ENCODE assay signal across 18 cellular contexts in genomic region chr7:73703225-73703624, GRCh38. TPM values are rescaled to one million over a fixed set of nuclear protein-coding genes. Genes with fewer than 3 reads are reported as not detected.
DNase-seq lines count a peak whose midpoint lies in the region; ATAC-seq and TF ChIP-seq lines count a peak whose summit lies in the region.
"Had no signal": no experiment of that assay in that cellular context is flagged by ENCODE, and none has a peak within 500 bp of the region (broad histone marks: within the 10 kb centered on the region; RNA-seq: fewer than 3 reads in every experiment).

No MANE protein-coding gene starts in this region.

- no peaks in the 10 kb centered on the region for H3K79me2 ChIP-seq in GM23338 (replicated peaks; ENCODE audit: insufficient read depth)

- H3K9me3 ChIP-seq in WERI-Rb-1 (ENCODE audit: severe bottlenecking) (no peaks in the 10 kb centered on the region), iPS-20b (ENCODE audit: insufficient read depth, low read depth, low read length) (no peaks in the 10 kb centered on the region)
- H3K9me3 ChIP-seq: Caco-2, heart left ventricle, tibial artery had no signal

- H3K27me3 ChIP-seq in GM23338 (ENCODE audit: insufficient read depth) (no peaks in the 10 kb centered on the region), WERI-Rb-1 (ENCODE audit: insufficient read depth, low read depth, severe bottlenecking) (no peaks in the 10 kb centered on the region), iPS-20b (ENCODE audit: insufficient read depth, low read length) (no peaks in the 10 kb centered on the region)
- H3K27me3 ChIP-seq: heart left ventricle, tibial artery had no signal

- peak overlapping the region; percentile 49; the same call in 1 of the 2 replicates for H3K9ac ChIP-seq in iPS-20b (ENCODE audit: low read depth, low read length)

- no peak overlapping the region for H3K27ac ChIP-seq in GM23338 (ENCODE audit: low read depth)
- peak overlapping the region; percentile 40; the same call in 1 of the 2 replicates for H3K27ac ChIP-seq in WERI-Rb-1
- H3K27ac ChIP-seq in iPS-20b (ENCODE audit: low read length) = no peak overlapping the region

- H3K4me3 Mint-ChIP-seq in GM23338 (peak overlapping the region; percentile 63), type B pancreatic cell (no peak overlapping the region)
- H3K4me3 Mint-ChIP-seq: activated CD8-positive, alpha-beta T cell treated with anti-CD3 and anti-CD28 coated beads, Interleukin-2, amount 10 ng/mL, durations not matched to agents 7 days and 5 days; activated T-cell treated with anti-CD3 and anti-CD28 coated beads, Interleukin-2, amount 50 U/mL, for 4 hours; natural killer cell had no signal

- no peaks in the 10 kb centered on the region for H3K9me2 ChIP-seq in GM23338 (ENCODE audit: insufficient read depth)

- no peak overlapping the region for H3K27ac Mint-ChIP-seq in GM23338
- H3K27ac Mint-ChIP-seq in type B pancreatic cell = peak overlapping the region; percentile 39
- H3K27ac Mint-ChIP-seq: activated CD8-positive, alpha-beta T cell treated with anti-CD3 and anti-CD28 coated beads, Interleukin-2, amount 10 ng/mL, durations not matched to agents 7 days and 5 days; natural killer cell; progenitor cell of endocrine pancreas had no signal

- no peaks in the 10 kb centered on the region for H4K20me1 ChIP-seq in GM23338 (replicated peaks; ENCODE audit: insufficient read depth)

- peaks cover 33% of the 10 kb centered on the region for H3K4me1 Mint-ChIP-seq in GM23338
- H3K4me1 Mint-ChIP-seq in type B pancreatic cell (ENCODE audit: unreplicated experiment) = peaks cover 10% of the 10 kb centered on the region

- H3K4me1 ChIP-seq in GM23338 (ENCODE audit: insufficient read depth) (peaks cover 15% of the 10 kb centered on the region), iPS-20b (ENCODE audit: insufficient read depth, low read length) (peaks cover 7% of the 10 kb centered on the region; the same call in 1 of the 2 replicates)

- no peak overlapping the region for H2AFZ ChIP-seq in GM23338

- DNase-seq in GM23338 (ENCODE audit: low spot score) (no peak), WERI-Rb-1 (no peak), type B pancreatic cell (ENCODE audit: extremely low spot score, unreplicated experiment) (no peak), GM19240 (ENCODE audit: insufficient read length, low spot score) (no peak)
- no peak for DNase-seq in stimulated activated CD4-positive, alpha-beta T cell treated with anti-CD3 and anti-CD28 coated beads, Interleukin-2, amount 100 ng/mL, for 24 hours
- DNase-seq: activated T-cell treated with anti-CD3 and anti-CD28 coated beads, Interleukin-2, amount 50 U/mL, for 4 hours; AML-193; Caco-2; EL; kidney; natural killer cell; NCI-H1436; tibial artery had no signal

- H3K4me3 ChIP-seq in GM23338 (peak overlapping the region; percentile 54), WERI-Rb-1 (ENCODE audit: low read depth, low read length) (no peak overlapping the region), iPS-20b (ENCODE audit: low read length) (peak overlapping the region; percentile 70; the same call in 1 of the 2 replicates)

- H3K27me3 Mint-ChIP-seq in GM23338 (ENCODE audit: insufficient read depth, low read depth, poor library complexity) (peaks cover 23% of the 10 kb centered on the region), type B pancreatic cell (no peaks in the 10 kb centered on the region)
- H3K27me3 Mint-ChIP-seq: progenitor cell of endocrine pancreas had no signal

- H3K36me3 Mint-ChIP-seq in GM23338 (ENCODE audit: low read depth) (peaks cover 18% of the 10 kb centered on the region), type B pancreatic cell (peaks cover 9% of the 10 kb centered on the region)
- H3K36me3 Mint-ChIP-seq: natural killer cell had no signal

- no peak for TF ChIP-seq CTCF in GM23338 (conservative IDR thresholded peaks at IDR 0.05; ENCODE audit: low read depth in 2 of 2)
- TF ChIP-seq CTCF in WERI-Rb-1 (IDR thresholded peaks at IDR 0.05; ENCODE audit: low read depth, low read length) = no peak
- no peak for TF ChIP-seq CTCF in type B pancreatic cell (conservative IDR thresholded peaks at IDR 0.05)

- ATAC-seq in GM23338 (peak; percentile 2; the same call in 2 of the 3 replicates), HG03354 (IDR thresholded peaks at IDR 0.05; ENCODE audit: poor library complexity, severe bottlenecking, unreplicated experiment) (no peak)

- no peaks in the 10 kb centered on the region; the same call in 2 of the 3 replicates for H3K9me3 Mint-ChIP-seq in GM23338
- H3K9me3 Mint-ChIP-seq in type B pancreatic cell = no peaks in the 10 kb centered on the region
- H3K9me3 Mint-ChIP-seq: activated T-cell treated with anti-CD3 and anti-CD28 coated beads, Interleukin-2, amount 50 U/mL, for 4 hours; natural killer cell had no signal

- H3K4me2 ChIP-seq in GM23338 = peak overlapping the region; percentile 85

- H3F3A ChIP-seq in GM23338 (replicated peaks; ENCODE audit: low read depth) = 0 out of 2 replicates have a peak, but pooled peaks cover 8% of the 10 kb centered on the region

- peaks cover 7% of the 10 kb centered on the region for H3K36me3 ChIP-seq in GM23338 (ENCODE audit: insufficient read depth)
- peaks cover 54% of the 10 kb centered on the region for H3K36me3 ChIP-seq in WERI-Rb-1
- peaks cover 18% of the 10 kb centered on the region for H3K36me3 ChIP-seq in iPS-20b (ENCODE audit: insufficient read depth, low read depth, low read length)

TF ChIP-seq in GM23338, 12 proteins besides CTCF, POLR2A, EP300 and RAD21 (continues in another document):
- no peak for TF ChIP-seq NANOG (IDR thresholded peaks at IDR 0.05; ENCODE audit: borderline replicate concordance)
- TF ChIP-seq EZH2 (IDR thresholded peaks at IDR 0.05; ENCODE audit: low read depth, unreplicated experiment) = no peak
- no peak for TF ChIP-seq STAT1 (IDR thresholded peaks at IDR 0.05; ENCODE audit: unreplicated experiment)
- TF ChIP-seq POLR2AphosphoS5 (IDR thresholded peaks at IDR 0.05; ENCODE audit: low read depth) = no peak
- TF ChIP-seq CREB1 (CRISPR knock-in tag; IDR thresholded peaks at IDR 0.05; ENCODE audit: low read depth) = no peak
- no peak for TF ChIP-seq REST (IDR thresholded peaks at IDR 0.05; ENCODE audit: unreplicated experiment)
- no peak for TF ChIP-seq ZNF331 (CRISPR knock-in tag; IDR thresholded peaks at IDR 0.05; ENCODE audit: low read depth)

RNA-seq across cellular contexts. Expression of gene STX1A, which starts 16.2 kb away (rescaled TPM):
- total RNA-seq in GM23338 (2014; rRNA removed; shearing (Covaris generic)) = 9.4 and 19.8 TPM in 2 replicates
- 9.1 and 11.7 TPM in 2 replicates for polyA plus RNA-seq in GM23338 (2016; fragmentation: Nextera tagmentation; extraction: Ambion mirVana)
- 27.3 and 35.1 TPM in 2 replicates for total RNA-seq in type B pancreatic cell (ENCODE audit: low replicate concordance)

RNA-seq across cellular contexts. Expression of gene BUD23, which starts 19.8 kb away (rescaled TPM):
- total RNA-seq in GM23338 (2014; rRNA removed; shearing (Covaris generic)) = 57.2 and 62.1 TPM in 2 replicates
- 117 and 129 TPM in 2 replicates for polyA plus RNA-seq in GM23338 (2016; fragmentation: Nextera tagmentation; extraction: Ambion mirVana)
- 65.8 and 68.4 TPM in 2 replicates for total RNA-seq in type B pancreatic cell (ENCODE audit: low replicate concordance)

RNA-seq across cellular contexts. Expression of gene DNAJC30, which starts 20.0 kb away (rescaled TPM):
- 1.3 and 2.8 TPM in 2 replicates for total RNA-seq in GM23338 (2014; rRNA removed; shearing (Covaris generic))
- polyA plus RNA-seq in GM23338 (2016; fragmentation: Nextera tagmentation; extraction: Ambion mirVana) = 5.2 and 5.6 TPM in 2 replicates
- 14.7 and 15.0 TPM in 2 replicates for total RNA-seq in type B pancreatic cell (ENCODE audit: low replicate concordance)

RNA-seq across cellular contexts. Expression of gene ABHD11, which starts 35.4 kb away (rescaled TPM):
- 16.3 and 24.6 TPM in 2 replicates for total RNA-seq in GM23338 (2014; rRNA removed; shearing (Covaris generic))
- polyA plus RNA-seq in GM23338 (2016; fragmentation: Nextera tagmentation; extraction: Ambion mirVana) = 18.0 and 18.7 TPM in 2 replicates
- total RNA-seq in type B pancreatic cell (ENCODE audit: low replicate concordance) = 43.9 and 104 TPM in 2 replicates

RNA-seq across cellular contexts. Expression of gene VPS37D, which starts 35.6 kb away (rescaled TPM):
- 5.6 and 7.0 TPM in 2 replicates for total RNA-seq in GM23338 (2014; rRNA removed; shearing (Covaris generic))
- 1.8 and 2.2 TPM in 2 replicates for polyA plus RNA-seq in GM23338 (2016; fragmentation: Nextera tagmentation; extraction: Ambion mirVana)
- 3.8 and 12.9 TPM in 2 replicates for total RNA-seq in type B pancreatic cell (ENCODE audit: low replicate concordance)
